Comparison of ENCODE assay signal across 13 cellular contexts in genomic region chr14:22839159-22839779, GRCh38. TPM values are rescaled to one million over a fixed set of nuclear protein-coding genes. Genes with fewer than 3 reads are reported as not detected.
DNase-seq lines count a peak whose midpoint lies in the region; ATAC-seq, FAIRE-seq and TF ChIP-seq lines count a peak whose summit lies in the region.
"Had no signal": no experiment of that assay in that cellular context is flagged by ENCODE, and none has a peak within 500 bp of the region (broad histone marks: within the 10 kb centered on the region; RNA-seq: fewer than 3 reads in every experiment).

No MANE protein-coding gene starts in this region.

- H3K27me3 ChIP-seq in heart right ventricle = peaks cover 0 to 9% (median 0%) of the 10 kb centered on the region in 7 donors
- H3K27me3 ChIP-seq in endothelial cell of umbilical vein (ENCODE audit: control insufficient read depth in 2 of 2, insufficient read depth in 2 of 2, low read length in 2 of 2) = no peaks in the 10 kb centered on the region
- no peaks in the 10 kb centered on the region for H3K27me3 ChIP-seq in small intestine (ENCODE audit: control insufficient read depth in 2 of 2, insufficient read depth in 2 of 2, low read length in 2 of 2)

- peaks cover 20% of the 10 kb centered on the region for H3K36me3 Mint-ChIP-seq in activated CD8-positive, alpha-beta T cell treated with anti-CD3 and anti-CD28 coated beads for 36 hours (ENCODE audit: low read depth)

- H3K4me3 ChIP-seq in heart right ventricle = peak overlapping the region in 9 of 10 donors; percentile 59 to 96 (median 88)
- H3K4me3 ChIP-seq in endothelial cell of umbilical vein (replicated peaks in 1 of 3; ENCODE audit: insufficient read depth in 1 of 3, low read depth in 1 of 3, low read length in 3 of 3) = peak overlapping the region in 2 of 3 experiments; percentile 75 to 86
- H3K4me3 ChIP-seq in small intestine (ENCODE audit: low read depth in 1 of 2, low read length in 2 of 2) = peak overlapping the region in 1 of 2 donors; percentile 86

- H3K27ac Mint-ChIP-seq in activated CD8-positive, alpha-beta T cell treated with anti-CD3 and anti-CD28 coated beads for 36 hours = no peak overlapping the region
- H3K27ac Mint-ChIP-seq: activated CD4-positive, alpha-beta T cell treated with anti-CD3 and anti-CD28 coated beads, Interleukin-2, amount 10 ng/mL, durations not matched to agents 24 days and 14 days; stimulated activated effector memory CD8-positive, alpha-beta T cell treated with anti-CD3 and anti-CD28 coated beads, Interleukin-12 subunit alpha, Interleukin-12 subunit beta, amount 100 ng/mL, for 72 hours had no signal

- H3K4me1 ChIP-seq in heart right ventricle (peaks cover 7 to 47% (median 30%) of the 10 kb centered on the region in 9 donors), endothelial cell of umbilical vein (ENCODE audit: control insufficient read depth, extremely low read depth, insufficient read depth, low read length) (peaks cover 25% of the 10 kb centered on the region), small intestine (ENCODE audit: control insufficient read depth in 2 of 2, insufficient read depth in 1 of 2, low read depth in 1 of 2, low read length in 1 of 2) (peaks cover 2 to 4% of the 10 kb centered on the region in 2 donors)

- peak overlapping the region in 8 of 10 donors; percentile 91 to 98 (median 94) for H3K27ac ChIP-seq in heart right ventricle
- peak overlapping the region; percentile 84 for H3K27ac ChIP-seq in endothelial cell of umbilical vein (ENCODE audit: insufficient read depth, low read depth, low read length)
- peak overlapping the region in 1 of 2 donors; percentile 87 for H3K27ac ChIP-seq in small intestine (ENCODE audit: low read depth in 1 of 2, low read length in 1 of 2)
- H3K27ac ChIP-seq: C4-2B had no signal

- no peak for ATAC-seq in heart right ventricle
- no peak for ATAC-seq in activated CD8-positive, alpha-beta T cell treated with anti-CD3 and anti-CD28 coated beads for 36 hours
- ATAC-seq: stimulated activated effector memory CD8-positive, alpha-beta T cell treated with anti-CD3 and anti-CD28 coated beads, Interleukin-12 subunit alpha, Interleukin-12 subunit beta, amount 100 ng/mL, for 72 hours had no signal

- H3K9ac ChIP-seq in endothelial cell of umbilical vein (replicated peaks; ENCODE audit: extremely low read depth, insufficient read depth, low read length) = peak overlapping the region; percentile 97

- POLR2A ChIA-PET in endothelial cell of umbilical vein (lab: Charles Lee) = no interaction called here
- POLR2A ChIA-PET in activated CD8-positive, alpha-beta T cell treated with anti-CD3 and anti-CD28 coated beads for 36 hours (lab: Charles Lee) = interaction anchor here (0.6 to 1.9 kb wide), 3 partner anchors 9 to 199 kb away, joined by 3 to 9 read pairs (median 4); no protein-coding TSS in a partner anchor

- DNase-seq in heart right ventricle (no peak), cardiac septum (ENCODE audit: low spot score) (no peak), endothelial cell of umbilical vein (ENCODE audit: low read depth, low spot score) (no peak), myocyte (ENCODE audit: low read depth) (peak; percentile 36), ureter (ENCODE audit: low spot score) (peak; percentile 74), COLO668 (lab: John Stamatoyannopoulos, UW; ENCODE audit: unreplicated experiment) (no peak), small intestine (no peak)
- no peak for DNase-seq in activated CD8-positive, alpha-beta T cell treated with anti-CD3 and anti-CD28 coated beads for 36 hours
- DNase-seq: activated CD4-positive, alpha-beta T cell treated with anti-CD3 and anti-CD28 coated beads, Interleukin-2, amount 10 ng/mL, durations not matched to agents 24 days and 14 days; cerebellar nuclear complex; NCI-H526 treated with DMSO at 0.1 percent for 48 hours had no signal

- WGBS in heart right ventricle, 2 donors = 66 to 67% methylated on average over 6 of the region's 6 CpGs
- 56 to 59% (median 56%) methylated on average over 6 of the region's 6 CpGs for WGBS in small intestine, 3 donors

- H3K4me2 ChIP-seq in endothelial cell of umbilical vein (ENCODE audit: insufficient read depth, low read length) = peak overlapping the region; percentile 79

- H2AFZ ChIP-seq in endothelial cell of umbilical vein (ENCODE audit: low read depth, low read length) = no peak overlapping the region

- dilution Hi-C loops in endothelial cell of umbilical vein (cut with MboI; ENCODE audit: extremely low pct_ligation_motif_present, low sequenced_read_pairs) = no loop called here

- no peaks in the 10 kb centered on the region for H3K9me3 ChIP-seq in heart right ventricle
- H3K9me3 ChIP-seq in endothelial cell of umbilical vein (replicated peaks; ENCODE audit: control insufficient read depth, insufficient read depth, low read length) = no peaks in the 10 kb centered on the region
- H3K9me3 ChIP-seq in small intestine (ENCODE audit: control insufficient read depth, low read depth) = no peaks in the 10 kb centered on the region

- H3K79me2 ChIP-seq in endothelial cell of umbilical vein (ENCODE audit: control insufficient read depth, insufficient read depth, low read length) = peaks cover 77% of the 10 kb centered on the region

- no peak for TF ChIP-seq CTCF in heart right ventricle (IDR thresholded peaks at IDR 0.05)
- TF ChIP-seq CTCF in endothelial cell of umbilical vein (IDR thresholded peaks at IDR 0.05; ENCODE audit: extremely low read depth in 1 of 2, insufficient read depth in 1 of 2, low read depth in 1 of 2, low read length in 2 of 2) = no peak
- no peak for TF ChIP-seq CTCF in activated CD8-positive, alpha-beta T cell treated with anti-CD3 and anti-CD28 coated beads for 36 hours (IDR thresholded peaks at IDR 0.05)

- intact Hi-C loops in heart right ventricle (cut with DNase I) = no loop called here
- intact Hi-C loops in cardiac septum (cut with DNase I) = no loop called here
- intact Hi-C loops in endothelial cell of umbilical vein (cut with micrococcal nuclease) = loop anchor here (5.0 kb wide), 1 partner anchor 282 kb away; no protein-coding TSS in a partner anchor
- intact Hi-C loops in activated CD8-positive, alpha-beta T cell treated with anti-CD3 and anti-CD28 coated beads for 36 hours (cut with micrococcal nuclease) = no loop called here

- no peak for FAIRE-seq in endothelial cell of umbilical vein (lab: Jason Lieb, UNC)
- no peak for FAIRE-seq in small intestine (lab: Jason Lieb, UNC)

- H4K20me1 ChIP-seq in endothelial cell of umbilical vein (replicated peaks; ENCODE audit: control insufficient read depth, extremely low read depth, insufficient read depth, low read length) = no peaks in the 10 kb centered on the region

- H3K4me3 Mint-ChIP-seq in activated CD8-positive, alpha-beta T cell treated with anti-CD3 and anti-CD28 coated beads for 36 hours = no peak overlapping the region
- H3K4me3 Mint-ChIP-seq: activated CD4-positive, alpha-beta T cell treated with anti-CD3 and anti-CD28 coated beads, Interleukin-2, amount 10 ng/mL, durations not matched to agents 24 days and 14 days; stimulated activated effector memory CD8-positive, alpha-beta T cell treated with anti-CD3 and anti-CD28 coated beads, Interleukin-12 subunit alpha, Interleukin-12 subunit beta, amount 100 ng/mL, for 72 hours had no signal

- H3K36me3 ChIP-seq in heart right ventricle (peaks cover 0 to 51% (median 16%) of the 10 kb centered on the region in 9 donors), endothelial cell of umbilical vein (ENCODE audit: control insufficient read depth in 2 of 2, extremely low read depth in 1 of 2, insufficient read depth in 2 of 2, low read length in 2 of 2) (peaks cover 20 to 39% of the 10 kb centered on the region in 2 experiments), small intestine (ENCODE audit: control insufficient read depth in 2 of 2, insufficient read depth in 2 of 2, low read length in 2 of 2) (peaks cover 2 to 7% of the 10 kb centered on the region in 2 donors)

- CTCF ChIA-PET in endothelial cell of umbilical vein (lab: Charles Lee) = interaction anchor here (0.7 to 12.5 kb wide), 7 partner anchors 9 to 282 kb away, joined by 3 to 214 read pairs (median 4); no protein-coding TSS in a partner anchor
- CTCF ChIA-PET in activated CD8-positive, alpha-beta T cell treated with anti-CD3 and anti-CD28 coated beads for 36 hours (lab: Charles Lee) = interaction anchor here (1.4 to 22.4 kb wide), 5 partner anchors 9 to 270 kb away, joined by 3 to 469 read pairs (median 8); partner anchors contain the start of gene MRPL52

- no peaks in the 10 kb centered on the region for H3K9me1 ChIP-seq in endothelial cell of umbilical vein (replicated peaks; ENCODE audit: control insufficient read depth, extremely low read depth, insufficient read depth, low read length)

- peaks cover 9% of the 10 kb centered on the region for H3K4me1 Mint-ChIP-seq in activated CD8-positive, alpha-beta T cell treated with anti-CD3 and anti-CD28 coated beads for 36 hours (ENCODE audit: low read depth)

- no TSS peak for BruUV-seq in endothelial cell of umbilical vein (replicated peaks; lab: Mats Ljungman, UMichigan)

- peaks cover 14% of the 10 kb centered on the region for H3K27me3 Mint-ChIP-seq in activated CD8-positive, alpha-beta T cell treated with anti-CD3 and anti-CD28 coated beads for 36 hours

- no peaks in the 10 kb centered on the region for H3K9me3 Mint-ChIP-seq in activated CD8-positive, alpha-beta T cell treated with anti-CD3 and anti-CD28 coated beads for 36 hours
- H3K9me3 Mint-ChIP-seq: activated CD4-positive, alpha-beta T cell treated with anti-CD3 and anti-CD28 coated beads, Interleukin-2, amount 10 ng/mL, durations not matched to agents 24 days and 14 days; stimulated activated effector memory CD8-positive, alpha-beta T cell treated with anti-CD3 and anti-CD28 coated beads, Interleukin-12 subunit alpha, Interleukin-12 subunit beta, amount 100 ng/mL, for 72 hours had no signal

- no peak for TF ChIP-seq POLR2A in endothelial cell of umbilical vein (IDR thresholded peaks at IDR 0.05; ENCODE audit: low read depth, low read length)

RNA-seq across cellular contexts. Expression of gene MMP14, which starts 2.9 kb away (rescaled TPM):
- total RNA-seq in heart right ventricle (10 to 100 TPM; 13.6 to 43.3 (median 20.2) TPM), cardiac septum (26.1 TPM), endothelial cell of umbilical vein (603 and 615 TPM in 2 replicates), myocyte (423 and 532 TPM in 2 replicates), ureter (172 TPM)
- polyA plus RNA-seq in heart right ventricle (10 to 100 TPM; 24.8 to 27.4 TPM), endothelial cell of umbilical vein (501 and 506 TPM in 2 replicates), small intestine (100 to 1,000 TPM in 1 of 3 donors, 10 to 100 TPM in 1, 1 to 10 TPM in 1; 6.9 to 105 (median 16.8) TPM)
- polyA plus RNA-seq in endothelial cell of umbilical vein (2011; cell fraction: cytosol; rRNA removed) = 405 and 422 TPM in 2 replicates
- polyA plus RNA-seq in endothelial cell of umbilical vein (2011; cell fraction: nucleus; rRNA removed) = 470 and 520 TPM in 2 replicates
- polyA plus RNA-seq in endothelial cell of umbilical vein (2012) = 391 and 406 TPM in 2 replicates
- polyA minus RNA-seq in endothelial cell of umbilical vein = 453 and 535 TPM in 2 replicates
- polyA minus RNA-seq in endothelial cell of umbilical vein (2011; cell fraction: cytosol; rRNA and poly(A)+ RNA removed) = not detected
- polyA minus RNA-seq in endothelial cell of umbilical vein (2011; cell fraction: nucleus; rRNA and poly(A)+ RNA removed) = 120 and 149 TPM in 2 replicates
- 543 TPM for polyA plus RNA-seq in myocyte (2012)
- 1 to 10 TPM; 1.9 to 3.1 TPM for total RNA-seq in activated CD8-positive, alpha-beta T cell treated with anti-CD3 and anti-CD28 coated beads for 36 hours

RNA-seq across cellular contexts. Expression of gene MRPL52, which starts 9.6 kb away (rescaled TPM):
- total RNA-seq in heart right ventricle (100 to 1,000 TPM in 7 of 10 donors, 10 to 100 TPM in 3; 90.1 to 117 (median 106) TPM), cardiac septum (96.7 TPM), endothelial cell of umbilical vein (174 TPM in 2 replicates), myocyte (21.8 and 167 TPM in 2 replicates), ureter (77.8 TPM)
- polyA plus RNA-seq in heart right ventricle (100 to 1,000 TPM; 136 to 300 TPM), endothelial cell of umbilical vein (81.1 and 127 TPM in 2 replicates), small intestine (100 to 1,000 TPM; 117 to 164 (median 147) TPM)
- polyA plus RNA-seq in endothelial cell of umbilical vein (2011; cell fraction: cytosol; rRNA removed) = 87.3 and 87.8 TPM in 2 replicates
- polyA plus RNA-seq in endothelial cell of umbilical vein (2011; cell fraction: nucleus; rRNA removed) = 45.3 and 48.8 TPM in 2 replicates
- 152 and 176 TPM in 2 replicates for polyA plus RNA-seq in endothelial cell of umbilical vein (2012)
- 17.8 and 26.3 TPM in 2 replicates for polyA minus RNA-seq in endothelial cell of umbilical vein
- 56.1 TPM for polyA minus RNA-seq in endothelial cell of umbilical vein (2011; cell fraction: cytosol; rRNA and poly(A)+ RNA removed)
- polyA minus RNA-seq in endothelial cell of umbilical vein (2011; cell fraction: nucleus; rRNA and poly(A)+ RNA removed) = 9.8 and 11.5 TPM in 2 replicates
- 96.1 TPM for polyA plus RNA-seq in myocyte (2012)
- total RNA-seq in activated CD8-positive, alpha-beta T cell treated with anti-CD3 and anti-CD28 coated beads for 36 hours = 100 to 1,000 TPM; 122 to 126 TPM

RNA-seq across cellular contexts. Expression of gene SLC7A7, which starts 24.0 kb away (rescaled TPM):
- total RNA-seq in heart right ventricle (10 to 100 TPM in 1 of 10 donors, 1 to 10 TPM in 9; 1.1 to 16.1 (median 2.8) TPM), cardiac septum (2.3 TPM), endothelial cell of umbilical vein (18.5 and 22.5 TPM in 2 replicates), myocyte (63.5 and 76.5 TPM in 2 replicates), ureter (10.6 TPM)
- polyA plus RNA-seq in heart right ventricle (1 to 10 TPM; 2.3 to 3.7 TPM), endothelial cell of umbilical vein (94.0 and 103 TPM in 2 replicates), small intestine (100 to 1,000 TPM in 2 of 3 donors, 10 to 100 TPM in 1; 52.9 to 355 (median 218) TPM)
- 31.3 and 31.5 TPM in 2 replicates for polyA plus RNA-seq in endothelial cell of umbilical vein (2011; cell fraction: cytosol; rRNA removed)
- 33.2 and 38.6 TPM in 2 replicates for polyA plus RNA-seq in endothelial cell of umbilical vein (2011; cell fraction: nucleus; rRNA removed)
- polyA plus RNA-seq in endothelial cell of umbilical vein (2012) = 9.0 and 10.5 TPM in 2 replicates
- polyA minus RNA-seq in endothelial cell of umbilical vein = 83.6 and 99.3 TPM in 2 replicates
- polyA minus RNA-seq in endothelial cell of umbilical vein (2011; cell fraction: cytosol; rRNA and poly(A)+ RNA removed) = not detected
- 11.0 and 15.1 TPM in 2 replicates for polyA minus RNA-seq in endothelial cell of umbilical vein (2011; cell fraction: nucleus; rRNA and poly(A)+ RNA removed)
- 13.4 TPM for polyA plus RNA-seq in myocyte (2012)
- under 1 TPM in 1 of 2 experiments, not detected in 1; 0.45 TPM for total RNA-seq in activated CD8-positive, alpha-beta T cell treated with anti-CD3 and anti-CD28 coated beads for 36 hours
- total RNA-seq: activated CD4-positive, alpha-beta T cell treated with anti-CD3 and anti-CD28 coated beads, Interleukin-2, amount 10 ng/mL, durations not matched to agents 24 days and 14 days had no signal

RNA-seq across cellular contexts. Expression of gene LRP10, which starts 32.3 kb away (rescaled TPM):
- 100 to 1,000 TPM in 1 of 10 donors, 10 to 100 TPM in 9; 39.3 to 101 (median 50.9) TPM for total RNA-seq in heart right ventricle
- polyA plus RNA-seq in heart right ventricle = 10 to 100 TPM; 10.3 to 38.4 TPM
- total RNA-seq in cardiac septum = 71.0 TPM
- total RNA-seq in endothelial cell of umbilical vein = 119 and 123 TPM in 2 replicates
- 157 and 192 TPM in 2 replicates for polyA plus RNA-seq in endothelial cell of umbilical vein
- polyA plus RNA-seq in endothelial cell of umbilical vein (2011; cell fraction: cytosol; rRNA removed) = 119 and 152 TPM in 2 replicates
- polyA plus RNA-seq in endothelial cell of umbilical vein (2011; cell fraction: nucleus; rRNA removed) = 62.0 and 72.3 TPM in 2 replicates
- polyA plus RNA-seq in endothelial cell of umbilical vein (2012) = 115 and 125 TPM in 2 replicates
- 193 and 248 TPM in 2 replicates for polyA minus RNA-seq in endothelial cell of umbilical vein
- polyA minus RNA-seq in endothelial cell of umbilical vein (2011; cell fraction: cytosol; rRNA and poly(A)+ RNA removed) = 31.7 TPM
- 37.7 and 38.5 TPM in 2 replicates for polyA minus RNA-seq in endothelial cell of umbilical vein (2011; cell fraction: nucleus; rRNA and poly(A)+ RNA removed)
- 81.6 and 106 TPM in 2 replicates for total RNA-seq in myocyte
- 222 TPM for polyA plus RNA-seq in myocyte (2012)
- 128 TPM for total RNA-seq in ureter
- total RNA-seq in activated CD8-positive, alpha-beta T cell treated with anti-CD3 and anti-CD28 coated beads for 36 hours = 10 to 100 TPM; 18.7 to 21.0 TPM
- polyA plus RNA-seq in small intestine = 10 to 100 TPM; 19.7 to 87.3 (median 28.4) TPM

RNA-seq across cellular contexts. Expression of gene REM2, which starts 43.8 kb away (rescaled TPM):
- under 1 TPM in 4 of 10 donors, not detected in 6; 0.14 to 0.25 (median 0.18) TPM for total RNA-seq in heart right ventricle
- polyA plus RNA-seq in heart right ventricle = under 1 TPM; 0.07 to 0.22 TPM
- 0.19 TPM for total RNA-seq in cardiac septum
- total RNA-seq in endothelial cell of umbilical vein = 0.33 TPM in 1 of 2 replicates, not detected in the other
- polyA plus RNA-seq in endothelial cell of umbilical vein = 0.06 TPM in 1 of 2 replicates, not detected in the other
- polyA plus RNA-seq in endothelial cell of umbilical vein (2011; cell fraction: cytosol; rRNA removed) = 0.04 TPM in 1 of 2 replicates, not detected in the other
- 0.46 TPM in 2 replicates for polyA plus RNA-seq in endothelial cell of umbilical vein (2011; cell fraction: nucleus; rRNA removed)
- not detected in 2 replicates for polyA plus RNA-seq in endothelial cell of umbilical vein (2012)
- polyA minus RNA-seq in endothelial cell of umbilical vein = 0.17 TPM in 1 of 2 replicates, not detected in the other
- not detected for polyA minus RNA-seq in endothelial cell of umbilical vein (2011; cell fraction: cytosol; rRNA and poly(A)+ RNA removed)
- polyA minus RNA-seq in endothelial cell of umbilical vein (2011; cell fraction: nucleus; rRNA and poly(A)+ RNA removed) = 0.34 TPM in 1 of 2 replicates, not detected in the other
- total RNA-seq in myocyte = 0.42 and 0.78 TPM in 2 replicates
- 0.33 TPM for polyA plus RNA-seq in myocyte (2012)
- 0.18 TPM for total RNA-seq in ureter
- total RNA-seq in activated CD8-positive, alpha-beta T cell treated with anti-CD3 and anti-CD28 coated beads for 36 hours = under 1 TPM; 0.20 to 0.27 TPM
- polyA plus RNA-seq in small intestine = 1 to 10 TPM in 1 of 3 donors, under 1 TPM in 2; 0.45 to 1.1 (median 0.90) TPM

Comparison
In these comparisons a context has a peak if more than half of its experiments do, and no peak if none do; other contexts are left out.
1. DNase-seq: peak in myocyte (single experiment) and ureter (single experiment); none in heart right ventricle (0 of 2), cardiac septum (single experiment), endothelial cell of umbilical vein (single experiment), activated CD8-positive, alpha-beta T cell treated with anti-CD3 and anti-CD28 coated beads for 36 hours (single experiment), COLO668 (single experiment) and small intestine (single experiment).